ENCODE assay signal across 16 cellular contexts in genomic region chr1:22850681-22851080, GRCh38.
DNase-seq lines count a peak whose midpoint lies in the region; TF ChIP-seq lines count a peak whose summit lies in the region.
"Had no signal": no experiment of that assay in that cellular context is flagged by ENCODE, and none has a peak within 500 bp of the region (broad histone marks: within the 10 kb centered on the region; RNA-seq: fewer than 3 reads in every experiment).

No MANE protein-coding gene starts in this region.

- peaks cover 9% of the 10 kb centered on the region for H3K36me3 Mint-ChIP-seq in endothelial cell (ENCODE audit: low read depth, unreplicated experiment)
- H3K36me3 Mint-ChIP-seq: activated CD8-positive, alpha-beta memory T cell treated with anti-CD3 and anti-CD28 coated beads, Interleukin-2, amount 10 ng/mL, durations not matched to agents 7 days and 5 days; natural killer cell had no signal

- peaks cover 50% of the 10 kb centered on the region for H3K27me3 ChIP-seq in adipocyte (replicated peaks; ENCODE audit: control insufficient read depth, insufficient read depth, low read length)
- H3K27me3 ChIP-seq in spleen (replicated peaks in 1 of 7), result peaks cover 0 to 22% (median 0%) of the 10 kb centered on the region in 7 donors

- no peak overlapping the region for H3K27ac Mint-ChIP-seq in endothelial cell (ENCODE audit: unreplicated experiment)
- H3K27ac Mint-ChIP-seq: activated CD8-positive, alpha-beta memory T cell treated with anti-CD3 and anti-CD28 coated beads, Interleukin-2, amount 10 ng/mL, durations not matched to agents 7 days and 5 days; natural killer cell had no signal

- no peaks in the 10 kb centered on the region for H3K9me3 Mint-ChIP-seq in endothelial cell (ENCODE audit: unreplicated experiment)
- H3K9me3 Mint-ChIP-seq: natural killer cell had no signal

- TF ChIP-seq POLR2A in spleen (IDR thresholded peaks at IDR 0.05), result no peak

- H3K27ac ChIP-seq in substantia nigra (ENCODE audit: low read depth, low read length, poor library complexity, severe bottlenecking), result peak overlapping the region; percentile 96
- H3K27ac ChIP-seq in spleen, result no peak overlapping the region
- H3K27ac ChIP-seq: coronary artery, GM23248 had no signal

- H3K4me1 ChIP-seq in adipocyte (ENCODE audit: control insufficient read depth, insufficient read depth, low read length) (no peaks in the 10 kb centered on the region), spleen (peaks cover 0 to 15% (median 3%) of the 10 kb centered on the region in 6 donors)

- H3K4me1 Mint-ChIP-seq in endothelial cell (ENCODE audit: unreplicated experiment), result peaks cover 24% of the 10 kb centered on the region
- H3K4me1 Mint-ChIP-seq: activated CD8-positive, alpha-beta memory T cell treated with anti-CD3 and anti-CD28 coated beads, Interleukin-2, amount 10 ng/mL, durations not matched to agents 7 days and 5 days had no signal

- H3K9me3 ChIP-seq in adipocyte (ENCODE audit: control insufficient read depth, low read length) (peaks cover 32% of the 10 kb centered on the region), spleen (no peaks in the 10 kb centered on the region)

- H3K4me3 ChIP-seq in adipocyte (ENCODE audit: low read length) (no peak overlapping the region), spleen (no peak overlapping the region)
- H3K4me3 ChIP-seq: coronary artery, GM23248 had no signal

- H3K4me3 Mint-ChIP-seq in endothelial cell (ENCODE audit: unreplicated experiment), result peak overlapping the region; percentile 28
- H3K4me3 Mint-ChIP-seq: activated CD8-positive, alpha-beta memory T cell treated with anti-CD3 and anti-CD28 coated beads, Interleukin-2, amount 10 ng/mL, durations not matched to agents 7 days and 5 days; natural killer cell had no signal

- H3K36me3 ChIP-seq in adipocyte (ENCODE audit: control insufficient read depth, insufficient read depth, low read length, severe bottlenecking) (no peaks in the 10 kb centered on the region), spleen (no peaks in the 10 kb centered on the region)

- DNase-seq in adipocyte (ENCODE audit: low read depth) (peak; percentile 24), endothelial cell (ENCODE audit: low spot score) (no peak), medulla oblongata (ENCODE audit: extremely low spot score) (peak; percentile 88), substantia nigra (lab: John Stamatoyannopoulos, UW) (peak in 48 of 49 donors; percentile 24 to 86 (median 70)), spleen (no peak), GF-D8 (lab: John Stamatoyannopoulos, UW) (no peak)
- DNase-seq in activated naive CD4-positive, alpha-beta T cell (lab: John Stamatoyannopoulos, UW), result no peak
- DNase-seq: activated CD8-positive, alpha-beta memory T cell treated with anti-CD3 and anti-CD28 coated beads, Interleukin-2, amount 10 ng/mL, durations not matched to agents 7 days and 5 days; activated naive CD4-positive, alpha-beta T cell treated with anti-CD3 and anti-CD28 coated beads, Interleukin-2, amount 50 U/mL, for 16 hours; GM23248; islet precursor cell; Karpas-422; natural killer cell; NK-92 treated with Interleukin-12 subunit alpha and Interleukin-12 subunit beta, amount 100 ng/mL, for 24 hours; stimulated activated CD4-positive, alpha-beta T cell treated with anti-CD3 and anti-CD28 coated beads, Interleukin-12 subunit alpha, Interleukin-12 subunit beta, amount 100 ng/mL, for 4 hours had no signal

- WGBS in spleen, 5 donors, result 52 to 82% (median 68%) methylated on average over 6 of the region's 6 CpGs

- TF ChIP-seq CTCF in endothelial cell (IDR thresholded peaks at IDR 0.05; ENCODE audit: unreplicated experiment) (no peak), spleen (IDR thresholded peaks at IDR 0.05 in 8 of 11, conservative IDR thresholded peaks at IDR 0.05 in 3 of 11) (no peak)

- peaks cover 3% of the 10 kb centered on the region for H3K27me3 Mint-ChIP-seq in endothelial cell (ENCODE audit: unreplicated experiment)

- intact Hi-C loops in spleen (cut with DNase I; ENCODE audit: low total_unique reads), result no loop called here

- H3K9ac ChIP-seq in adipocyte (ENCODE audit: low read length), result no peak overlapping the region
- H3K9ac ChIP-seq: GM23248 had no signal

Comparison
In these comparisons a context has a peak if more than half of its experiments do, and no peak if none do; other contexts are left out.
1. DNase-seq: peak in adipocyte (single experiment), medulla oblongata (single experiment) and substantia nigra (48 of 49); none in endothelial cell (single experiment), activated naive CD4-positive, alpha-beta T cell (0 of 4), spleen (single experiment) and GF-D8 (single experiment).